Comparison of ENCODE assay signal across 8 cellular contexts in the genomic region with DNA sequence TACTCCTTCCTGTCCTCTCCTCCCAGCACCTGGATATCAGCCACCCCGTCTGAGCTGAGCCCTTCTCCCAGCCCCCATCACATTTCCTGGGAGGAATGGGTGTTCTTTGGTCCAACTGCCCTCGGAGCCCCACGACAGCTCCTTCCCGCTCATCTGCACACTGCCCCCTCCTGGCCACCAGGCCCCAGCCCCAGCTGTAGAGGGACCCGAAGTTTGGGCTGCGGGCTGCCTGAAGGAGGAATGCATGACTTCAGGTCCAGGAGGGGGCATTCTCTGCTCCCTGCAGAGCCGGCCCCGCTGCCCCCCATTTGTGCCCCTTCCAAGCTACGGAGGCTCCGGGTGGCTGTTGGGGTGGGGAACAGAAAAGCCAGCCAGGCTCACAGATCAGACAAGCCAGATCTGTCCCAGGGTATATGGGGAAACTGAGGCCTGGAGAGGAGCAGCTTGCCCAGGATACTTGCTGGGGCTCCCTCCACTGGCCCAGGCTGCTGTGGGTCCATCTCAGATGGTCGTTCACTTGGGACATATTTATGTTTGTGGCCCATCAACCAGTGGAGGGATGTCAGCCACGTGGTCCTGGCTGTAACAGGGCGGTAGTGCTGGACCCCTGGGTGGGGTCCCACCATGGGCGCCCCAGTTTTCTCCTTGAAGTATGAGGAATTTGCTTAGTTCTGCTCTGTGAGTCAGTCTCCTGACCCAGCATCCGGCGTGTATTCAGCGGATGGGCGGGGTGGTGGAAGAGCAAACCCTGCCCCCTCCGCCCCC. TPM values are rescaled to one million over a fixed set of nuclear protein-coding genes. Genes with fewer than 3 reads are reported as not detected.
DNase-seq lines count a peak whose midpoint lies in the region; ATAC-seq and TF ChIP-seq lines count a peak whose summit lies in the region.

No MANE protein-coding gene starts in this region.

- POLR2A ChIA-PET in activated CD4-positive, alpha-beta T cell treated with anti-CD3 and anti-CD28 coated beads for 36 hours (lab: Charles Lee), result no interaction called here

- intact Hi-C loops in activated CD4-positive, alpha-beta T cell treated with anti-CD3 and anti-CD28 coated beads for 36 hours (cut with DNase I, micrococcal nuclease), result loop anchor here in 1 of 2 experiments (1.0 to 5.0 kb wide), 2 partner anchors 138 to 438 kb away; no protein-coding TSS in a partner anchor
- intact Hi-C loops in activated T-helper 1 cell treated with anti-CD3 and anti-CD28 coated beads, Interleukin-12 subunit alpha, Interleukin-12 subunit beta, Interleukin-2, Interleukin-4 antibody, amounts not matched to agents 30 ng/mL and 10 ng/mL and 1 ng/mL, durations not matched to agents 14 hours and 24 hours and 36 hours (cut with micrococcal nuclease), result loop anchor here (10.0 kb wide), 1 partner anchor 240 kb away; no protein-coding TSS in a partner anchor

- H3K27me3 Mint-ChIP-seq in activated CD4-positive, alpha-beta T cell treated with anti-CD3 and anti-CD28 coated beads for 36 hours, result peaks cover 5% of the 10 kb centered on the region
- H3K27me3 Mint-ChIP-seq in activated T-helper 1 cell treated with anti-CD3 and anti-CD28 coated beads, Interleukin-12 subunit alpha, Interleukin-12 subunit beta, Interleukin-2, Interleukin-4 antibody, amounts not matched to agents 30 ng/mL and 10 ng/mL and 1 ng/mL, durations not matched to agents 14 hours and 24 hours and 36 hours (ENCODE audit: insufficient read depth), result peaks cover 10% of the 10 kb centered on the region

- no peaks in the 10 kb centered on the region for H3K79me1 ChIP-seq in trophoblast cell (ENCODE audit: low read length)

- CTCF ChIA-PET in activated CD4-positive, alpha-beta T cell treated with anti-CD3 and anti-CD28 coated beads for 36 hours (lab: Charles Lee), result interaction anchor here (0.5 to 1.7 kb wide), 11 partner anchors 8 to 1172 kb away, joined by 3 to 6 read pairs (median 3); no protein-coding TSS in a partner anchor

- H4K8ac ChIP-seq in trophoblast cell (ENCODE audit: low read depth, low read length), result no peak overlapping the region

- no peak overlapping the region for H3K4ac ChIP-seq in trophoblast cell (ENCODE audit: low read depth, low read length)

- no peaks in the 10 kb centered on the region for H3K9me3 Mint-ChIP-seq in activated CD4-positive, alpha-beta T cell treated with anti-CD3 and anti-CD28 coated beads for 36 hours (ENCODE audit: low read depth)
- H3K9me3 Mint-ChIP-seq in activated T-helper 1 cell treated with anti-CD3 and anti-CD28 coated beads, Interleukin-12 subunit alpha, Interleukin-12 subunit beta, Interleukin-2, Interleukin-4 antibody, amounts not matched to agents 30 ng/mL and 10 ng/mL and 1 ng/mL, durations not matched to agents 14 hours and 24 hours and 36 hours, result no peaks in the 10 kb centered on the region

- no peaks in the 10 kb centered on the region for H3K27me3 ChIP-seq in trophoblast cell (ENCODE audit: insufficient read depth, low read length)

- H2AK5ac ChIP-seq in trophoblast cell (ENCODE audit: low read length), result no peak overlapping the region

- WGBS in trophoblast cell (ENCODE audit: extremely low coverage, insufficient coverage, insufficient read length), result no CpG with 5 or more reads among the region's 19 CpGs

- no peak overlapping the region for H3K4me2 ChIP-seq in trophoblast cell (ENCODE audit: low read length)

- H3K9me3 ChIP-seq in trophoblast cell (ENCODE audit: insufficient read depth, low read depth, low read length), result no peaks in the 10 kb centered on the region

- peak; percentile 51 for ATAC-seq in activated CD4-positive, alpha-beta T cell treated with anti-CD3 and anti-CD28 coated beads for 36 hours
- ATAC-seq in HG03095 (IDR thresholded peaks at IDR 0.05; ENCODE audit: unreplicated experiment), result no peak

- H3K4me3 ChIP-seq in trophoblast cell (ENCODE audit: low read depth, low read length), result no peak overlapping the region

- no peak overlapping the region for H3K18ac ChIP-seq in trophoblast cell (ENCODE audit: low read length)

- no peak overlapping the region for H2BK5ac ChIP-seq in trophoblast cell (ENCODE audit: low read depth, low read length, poor library complexity)

- H3K14ac ChIP-seq in trophoblast cell (ENCODE audit: low read length), result no peak overlapping the region

- H3K27ac ChIP-seq in trophoblast cell (ENCODE audit: low read depth, low read length), result no peak overlapping the region

- H3K23ac ChIP-seq in trophoblast cell (ENCODE audit: low read length), result no peak overlapping the region

- no peaks in the 10 kb centered on the region for H3K79me2 ChIP-seq in trophoblast cell (ENCODE audit: control insufficient read depth, insufficient read depth, low read length, poor library complexity)

- no peak overlapping the region for H3K4me3 Mint-ChIP-seq in activated CD4-positive, alpha-beta T cell treated with anti-CD3 and anti-CD28 coated beads for 36 hours
- no peak overlapping the region for H3K4me3 Mint-ChIP-seq in activated T-helper 1 cell treated with anti-CD3 and anti-CD28 coated beads, Interleukin-12 subunit alpha, Interleukin-12 subunit beta, Interleukin-2, Interleukin-4 antibody, amounts not matched to agents 30 ng/mL and 10 ng/mL and 1 ng/mL, durations not matched to agents 14 hours and 24 hours and 36 hours

- no peak overlapping the region for H2BK12ac ChIP-seq in trophoblast cell (ENCODE audit: low read length)

- H4K12ac ChIP-seq in trophoblast cell (ENCODE audit: low read depth, low read length), result peak overlapping the region; percentile 7

- H3K36me3 ChIP-seq in trophoblast cell (ENCODE audit: control insufficient read depth in 1 of 2, insufficient read depth in 2 of 2, low read length in 2 of 2), result peaks cover 22 to 34% of the 10 kb centered on the region in 2 experiments

- H2AFZ ChIP-seq in trophoblast cell (ENCODE audit: insufficient read depth, low read length, poor library complexity), result no peak overlapping the region

- H3K4me1 Mint-ChIP-seq in activated CD4-positive, alpha-beta T cell treated with anti-CD3 and anti-CD28 coated beads for 36 hours, result no peaks in the 10 kb centered on the region
- no peaks in the 10 kb centered on the region for H3K4me1 Mint-ChIP-seq in activated T-helper 1 cell treated with anti-CD3 and anti-CD28 coated beads, Interleukin-12 subunit alpha, Interleukin-12 subunit beta, Interleukin-2, Interleukin-4 antibody, amounts not matched to agents 30 ng/mL and 10 ng/mL and 1 ng/mL, durations not matched to agents 14 hours and 24 hours and 36 hours (ENCODE audit: low read depth)

- no peak overlapping the region for H3K9ac ChIP-seq in trophoblast cell (ENCODE audit: low read length)

- peak; percentile 62 for DNase-seq in activated CD4-positive, alpha-beta T cell treated with anti-CD3 and anti-CD28 coated beads for 36 hours
- DNase-seq in activated CD4-positive, alpha-beta T cell treated with anti-CD3 and anti-CD28 coated beads, Interleukin-2, amount 50 U/mL, for 4 hours, result no peak
- DNase-seq in NCI-H460 (ENCODE audit: extremely low read depth, low read depth), result peak; percentile 9
- DNase-seq in erythroblast (lab: John Stamatoyannopoulos, UW), result peak; percentile 19 to 45
- peak in 1 of 2 donors; percentile 41 for DNase-seq in trophoblast cell
- DNase-seq in superior temporal gyrus (ENCODE audit: extremely low spot score), result no peak
- no peak for DNase-seq in activated T-helper 1 cell treated with anti-CD3 and anti-CD28 coated beads, Interleukin-12 subunit alpha, Interleukin-12 subunit beta, Interleukin-2, Interleukin-4 antibody, amounts not matched to agents 30 ng/mL and 10 ng/mL and 1 ng/mL, durations not matched to agents 14 hours and 24 hours and 36 hours (ENCODE audit: low spot score)

- TF ChIP-seq POLR2A in erythroblast (IDR thresholded peaks at IDR 0.05; ENCODE audit: low read length), result no peak

- peaks cover 0 to 3% of the 10 kb centered on the region in 2 experiments for H3K4me1 ChIP-seq in trophoblast cell (ENCODE audit: control insufficient read depth in 1 of 2, insufficient read depth in 2 of 2, low read length in 2 of 2)

- H2BK120ac ChIP-seq in trophoblast cell (ENCODE audit: insufficient read depth, low read length, poor library complexity), result no peak overlapping the region

- no peak overlapping the region for H3K27ac Mint-ChIP-seq in activated CD4-positive, alpha-beta T cell treated with anti-CD3 and anti-CD28 coated beads for 36 hours
- no peak overlapping the region for H3K27ac Mint-ChIP-seq in activated T-helper 1 cell treated with anti-CD3 and anti-CD28 coated beads, Interleukin-12 subunit alpha, Interleukin-12 subunit beta, Interleukin-2, Interleukin-4 antibody, amounts not matched to agents 30 ng/mL and 10 ng/mL and 1 ng/mL, durations not matched to agents 14 hours and 24 hours and 36 hours

- H4K91ac ChIP-seq in trophoblast cell (ENCODE audit: low read depth, low read length), result no peak overlapping the region

- no peaks in the 10 kb centered on the region for H3K36me3 Mint-ChIP-seq in activated CD4-positive, alpha-beta T cell treated with anti-CD3 and anti-CD28 coated beads for 36 hours (ENCODE audit: low read depth)
- no peaks in the 10 kb centered on the region for H3K36me3 Mint-ChIP-seq in activated T-helper 1 cell treated with anti-CD3 and anti-CD28 coated beads, Interleukin-12 subunit alpha, Interleukin-12 subunit beta, Interleukin-2, Interleukin-4 antibody, amounts not matched to agents 30 ng/mL and 10 ng/mL and 1 ng/mL, durations not matched to agents 14 hours and 24 hours and 36 hours (ENCODE audit: low read depth)

RNA-seq across cellular contexts. Expression of a gene that starts 33.1 kb away (rescaled TPM):
- under 1 TPM; 0.02 to 0.28 TPM for total RNA-seq in activated CD4-positive, alpha-beta T cell treated with anti-CD3 and anti-CD28 coated beads for 36 hours
- 3.8 and 3.9 TPM in 2 replicates for total RNA-seq in NCI-H460 (2014; rRNA removed; shearing (Covaris generic))
- polyA plus RNA-seq in NCI-H460 (2014; cell fraction: nucleus; rRNA removed), result 3.2 and 3.3 TPM in 2 replicates
- polyA plus RNA-seq in trophoblast cell (2013), result 22.7 and 24.2 TPM in 2 replicates
- 0.05 TPM in 1 of 2 replicates, not detected in the other for total RNA-seq in activated T-helper 1 cell treated with anti-CD3 and anti-CD28 coated beads, Interleukin-12 subunit alpha, Interleukin-12 subunit beta, Interleukin-2, Interleukin-4 antibody, amounts not matched to agents 30 ng/mL and 10 ng/mL and 1 ng/mL, durations not matched to agents 14 hours and 24 hours and 36 hours

Comparison
In these comparisons a context has a peak if more than half of its experiments do, and no peak if none do; other contexts are left out.
1. DNase-seq: peak in activated CD4-positive, alpha-beta T cell treated with anti-CD3 and anti-CD28 coated beads for 36 hours (single experiment), NCI-H460 (single experiment) and erythroblast (2 of 2); none in activated CD4-positive, alpha-beta T cell treated with anti-CD3 and anti-CD28 coated beads, Interleukin-2, amount 50 U/mL, for 4 hours (0 of 2), superior temporal gyrus (single experiment) and activated T-helper 1 cell treated with anti-CD3 and anti-CD28 coated beads, Interleukin-12 subunit alpha, Interleukin-12 subunit beta, Interleukin-2, Interleukin-4 antibody, amounts not matched to agents 30 ng/mL and 10 ng/mL and 1 ng/mL, durations not matched to agents 14 hours and 24 hours and 36 hours (single experiment).